ENCODE assay signal across 38 cellular contexts in the genomic region with DNA sequence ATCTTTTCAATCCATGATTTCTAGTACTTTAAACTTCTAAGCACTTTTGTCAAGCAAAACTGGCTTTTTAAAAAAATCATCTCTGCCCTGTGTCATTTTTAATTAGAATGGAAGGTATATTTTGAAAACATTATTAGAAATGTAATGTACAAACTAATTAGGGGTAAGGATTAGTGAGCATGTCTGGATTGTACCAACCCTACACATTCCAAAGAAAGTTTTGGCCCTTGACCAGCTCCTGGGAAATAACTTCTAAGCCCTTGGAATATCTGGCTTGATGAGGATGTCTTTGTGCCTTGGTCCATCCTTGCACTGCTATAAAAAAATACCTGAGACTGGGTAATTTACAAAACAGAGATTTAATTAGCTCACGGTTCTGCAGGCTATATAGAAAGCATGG.
"Had no signal": no experiment of that assay in that cellular context is flagged by ENCODE, and none has a peak within 500 bp of the region (broad histone marks: within the 10 kb centered on the region; RNA-seq: fewer than 3 reads in every experiment).

No MANE protein-coding gene starts in this region.

- H3K9me3 Mint-ChIP-seq: activated naive CD4-positive, alpha-beta T cell treated with anti-CD3 and anti-CD28 coated beads, Interleukin-2, amount 50 U/mL, for 24 hours; activated naive CD8-positive, alpha-beta T cell treated with anti-CD3 and anti-CD28 coated beads for 36 hours; activated naive CD8-positive, alpha-beta T cell treated with anti-CD3 and anti-CD28 coated beads, Interleukin-2, amount 10 ng/mL, durations not matched to agents 7 days and 5 days; activated T-helper 1 cell treated with anti-CD3 and anti-CD28 coated beads, Interleukin-12 subunit alpha, Interleukin-12 subunit beta, Interleukin-2, Interleukin-4 antibody, amounts not matched to agents 30 ng/mL and 10 ng/mL and 1 ng/mL, durations not matched to agents 14 hours and 24 hours and 36 hours; activated T-helper 17 cell treated with anti-CD3 and anti-CD28 coated beads, Interleukin-2, amount 50 U/mL, for 72 hours; brain had no signal

- H3K36me3 Mint-ChIP-seq: activated naive CD4-positive, alpha-beta T cell treated with anti-CD3 and anti-CD28 coated beads, Interleukin-2, amount 10 ng/mL, durations not matched to agents 7 days and 5 days; activated naive CD4-positive, alpha-beta T cell treated with anti-CD3 and anti-CD28 coated beads, Interleukin-2, amount 50 U/mL, for 24 hours; activated naive CD4-positive, alpha-beta T cell treated with anti-CD3 and anti-CD28 coated beads, Interleukin-2, amount 50 U/mL, for 72 hours; activated naive CD8-positive, alpha-beta T cell; activated naive CD8-positive, alpha-beta T cell treated with anti-CD3 and anti-CD28 coated beads for 36 hours; activated naive CD8-positive, alpha-beta T cell treated with anti-CD3 and anti-CD28 coated beads, Interleukin-2, amount 10 ng/mL, durations not matched to agents 7 days and 5 days; brain had no signal

- H3K27ac ChIP-seq: adrenal gland, ascending aorta, body of pancreas, brain microvascular endothelial cell, breast epithelium, cardiac muscle cell had no signal

- H3K4me1 Mint-ChIP-seq: activated naive CD4-positive, alpha-beta T cell treated with anti-CD3 and anti-CD28 coated beads, Interleukin-2, amount 10 ng/mL, durations not matched to agents 7 days and 5 days; activated naive CD4-positive, alpha-beta T cell treated with anti-CD3 and anti-CD28 coated beads, Interleukin-2, amount 50 U/mL, for 24 hours; activated naive CD8-positive, alpha-beta T cell treated with anti-CD3 and anti-CD28 coated beads for 36 hours; activated naive CD8-positive, alpha-beta T cell treated with anti-CD3 and anti-CD28 coated beads, Interleukin-2, amount 10 ng/mL, durations not matched to agents 7 days and 5 days; activated naive CD8-positive, alpha-beta T cell treated with anti-CD3 and anti-CD28 coated beads, Interleukin-2, amount 50 U/mL, for 24 hours; activated T-helper 17 cell treated with anti-CD3 and anti-CD28 coated beads, Interleukin-2, amount 50 U/mL, for 72 hours; central memory CD8-positive, alpha-beta T cell had no signal

- H3K4me1 ChIP-seq: adrenal gland, ascending aorta, body of pancreas, breast epithelium had no signal

- H3K27me3 ChIP-seq: adrenal gland, ascending aorta, body of pancreas, brain microvascular endothelial cell, breast epithelium, cardiac muscle cell had no signal

- H3K27me3 Mint-ChIP-seq: activated naive CD4-positive, alpha-beta T cell treated with anti-CD3 and anti-CD28 coated beads, Interleukin-2, amount 10 ng/mL, durations not matched to agents 7 days and 5 days; activated naive CD4-positive, alpha-beta T cell treated with anti-CD3 and anti-CD28 coated beads, Interleukin-2, amount 50 U/mL, for 24 hours; activated naive CD8-positive, alpha-beta T cell; activated naive CD8-positive, alpha-beta T cell treated with anti-CD3 and anti-CD28 coated beads for 36 hours; activated naive CD8-positive, alpha-beta T cell treated with anti-CD3 and anti-CD28 coated beads, Interleukin-2, amount 10 ng/mL, durations not matched to agents 7 days and 5 days; activated naive CD8-positive, alpha-beta T cell treated with anti-CD3 and anti-CD28 coated beads, Interleukin-2, amount 50 U/mL, for 24 hours; activated T-cell treated with anti-CD3 and anti-CD28 coated beads, Interleukin-2, amount 50 U/mL, for 24 hours; activated T-helper 17 cell treated with anti-CD3 and anti-CD28 coated beads, Interleukin-2, amount 50 U/mL, for 72 hours; brain; central memory CD8-positive, alpha-beta T cell had no signal

- H3K27ac Mint-ChIP-seq: activated naive CD4-positive, alpha-beta T cell treated with anti-CD3 and anti-CD28 coated beads for 36 hours; activated naive CD4-positive, alpha-beta T cell treated with anti-CD3 and anti-CD28 coated beads, Interleukin-2, amount 10 ng/mL, durations not matched to agents 7 days and 5 days; activated naive CD4-positive, alpha-beta T cell treated with anti-CD3 and anti-CD28 coated beads, Interleukin-2, amount 50 U/mL, for 24 hours; activated naive CD4-positive, alpha-beta T cell treated with anti-CD3 and anti-CD28 coated beads, Interleukin-2, amount 50 U/mL, for 72 hours; activated naive CD8-positive, alpha-beta T cell; activated naive CD8-positive, alpha-beta T cell treated with anti-CD3 and anti-CD28 coated beads for 36 hours; activated naive CD8-positive, alpha-beta T cell treated with anti-CD3 and anti-CD28 coated beads, Interleukin-2, amount 10 ng/mL, durations not matched to agents 7 days and 5 days; activated naive CD8-positive, alpha-beta T cell treated with anti-CD3 and anti-CD28 coated beads, Interleukin-2, amount 50 U/mL, for 24 hours; activated T-cell treated with anti-CD3 and anti-CD28 coated beads, Interleukin-2, amount 50 U/mL, for 24 hours; activated T-cell treated with anti-CD3 and anti-CD28 coated beads, Interleukin-2, amount 50 U/mL, for 72 hours; activated T-helper 1 cell treated with anti-CD3 and anti-CD28 coated beads, Interleukin-12 subunit alpha, Interleukin-12 subunit beta, Interleukin-2, Interleukin-4 antibody, amounts not matched to agents 30 ng/mL and 10 ng/mL and 1 ng/mL, durations not matched to agents 14 hours and 24 hours and 36 hours; activated T-helper 17 cell treated with anti-CD3 and anti-CD28 coated beads, Interleukin-2, amount 50 U/mL, for 72 hours; brain had no signal

- H3K36me3 ChIP-seq: adrenal gland, ascending aorta, brain microvascular endothelial cell, breast epithelium, cardiac muscle cell had no signal

- H3K4me3 Mint-ChIP-seq: activated naive CD4-positive, alpha-beta T cell treated with anti-CD3 and anti-CD28 coated beads for 36 hours; activated naive CD4-positive, alpha-beta T cell treated with anti-CD3 and anti-CD28 coated beads, Interleukin-2, amount 10 ng/mL, durations not matched to agents 7 days and 5 days; activated naive CD4-positive, alpha-beta T cell treated with anti-CD3 and anti-CD28 coated beads, Interleukin-2, amount 50 U/mL, for 24 hours; activated naive CD8-positive, alpha-beta T cell; activated naive CD8-positive, alpha-beta T cell treated with anti-CD3 and anti-CD28 coated beads for 36 hours; activated naive CD8-positive, alpha-beta T cell treated with anti-CD3 and anti-CD28 coated beads, Interleukin-2, amount 10 ng/mL, durations not matched to agents 7 days and 5 days; activated naive CD8-positive, alpha-beta T cell treated with anti-CD3 and anti-CD28 coated beads, Interleukin-2, amount 50 U/mL, for 24 hours; activated T-cell treated with anti-CD3 and anti-CD28 coated beads, Interleukin-2, amount 50 U/mL, for 24 hours; activated T-cell treated with anti-CD3 and anti-CD28 coated beads, Interleukin-2, amount 50 U/mL, for 4 hours; activated T-cell treated with anti-CD3 and anti-CD28 coated beads, Interleukin-2, amount 50 U/mL, for 72 hours; activated T-helper 1 cell treated with anti-CD3 and anti-CD28 coated beads, Interleukin-12 subunit alpha, Interleukin-12 subunit beta, Interleukin-2, Interleukin-4 antibody, amounts not matched to agents 30 ng/mL and 10 ng/mL and 1 ng/mL, durations not matched to agents 14 hours and 24 hours and 36 hours; activated T-helper 17 cell treated with anti-CD3 and anti-CD28 coated beads, Interleukin-2, amount 50 U/mL, for 72 hours; brain; central memory CD8-positive, alpha-beta T cell had no signal

- DNase-seq: activated effector memory CD4-positive, alpha-beta T cell treated with anti-CD3 and anti-CD28 coated beads, Interleukin-2, amount 50 U/mL, for 16 hours; activated effector memory CD4-positive, alpha-beta T cell treated with Interleukin-2 at 50 U/mL for 16 hours; activated gamma-delta T cell; activated gamma-delta T cell treated with Interleukin-2 at 50 U/mL for 16 hours; activated naive CD4-positive, alpha-beta T cell; activated naive CD4-positive, alpha-beta T cell treated with anti-CD3 and anti-CD28 coated beads for 36 hours; activated naive CD4-positive, alpha-beta T cell treated with anti-CD3 and anti-CD28 coated beads, Interleukin-2, amount 10 ng/mL, durations not matched to agents 7 days and 5 days; activated naive CD4-positive, alpha-beta T cell treated with anti-CD3 and anti-CD28 coated beads, Interleukin-2, amount 50 U/mL, for 16 hours; activated naive CD4-positive, alpha-beta T cell treated with Interleukin-2 at 50 U/mL for 16 hours; activated naive CD8-positive, alpha-beta T cell treated with anti-CD3 and anti-CD28 coated beads for 36 hours; activated naive CD8-positive, alpha-beta T cell treated with anti-CD3 and anti-CD28 coated beads, Interleukin-2, amount 10 ng/mL, durations not matched to agents 7 days and 5 days; activated naive CD8-positive, alpha-beta T cell treated with anti-CD3 and anti-CD28 coated beads, Interleukin-2, amount 50 U/mL, for 24 hours; activated T-cell treated with anti-CD3 and anti-CD28 coated beads for 4 hours; activated T-cell treated with anti-CD3 and anti-CD28 coated beads, Interleukin-2, amount 50 U/mL, for 1 hour; activated T-cell treated with anti-CD3 and anti-CD28 coated beads, Interleukin-2, amount 50 U/mL, for 24 hours; activated T-cell treated with anti-CD3 and anti-CD28 coated beads, Interleukin-2, amount 50 U/mL, for 4 hours; activated T-cell treated with anti-CD3 and anti-CD28 coated beads, Interleukin-2, amount 50 U/mL, for 48 hours; activated T-cell treated with anti-CD3 and anti-CD28 coated beads, Interleukin-2, amount 50 U/mL, for 72 hours; adrenal gland; amniotic stem cell; amygdala; anterior cingulate cortex; aorta; body of pancreas; brain microvascular endothelial cell; caudate nucleus; central memory CD4-positive, alpha-beta T cell; cerebellar nuclear complex had no signal

- H3K4me3 ChIP-seq: adrenal gland, ascending aorta, body of pancreas, breast epithelium, cardiac muscle cell had no signal
